ENCODE assay signal across 14 cellular contexts in the genomic region with DNA sequence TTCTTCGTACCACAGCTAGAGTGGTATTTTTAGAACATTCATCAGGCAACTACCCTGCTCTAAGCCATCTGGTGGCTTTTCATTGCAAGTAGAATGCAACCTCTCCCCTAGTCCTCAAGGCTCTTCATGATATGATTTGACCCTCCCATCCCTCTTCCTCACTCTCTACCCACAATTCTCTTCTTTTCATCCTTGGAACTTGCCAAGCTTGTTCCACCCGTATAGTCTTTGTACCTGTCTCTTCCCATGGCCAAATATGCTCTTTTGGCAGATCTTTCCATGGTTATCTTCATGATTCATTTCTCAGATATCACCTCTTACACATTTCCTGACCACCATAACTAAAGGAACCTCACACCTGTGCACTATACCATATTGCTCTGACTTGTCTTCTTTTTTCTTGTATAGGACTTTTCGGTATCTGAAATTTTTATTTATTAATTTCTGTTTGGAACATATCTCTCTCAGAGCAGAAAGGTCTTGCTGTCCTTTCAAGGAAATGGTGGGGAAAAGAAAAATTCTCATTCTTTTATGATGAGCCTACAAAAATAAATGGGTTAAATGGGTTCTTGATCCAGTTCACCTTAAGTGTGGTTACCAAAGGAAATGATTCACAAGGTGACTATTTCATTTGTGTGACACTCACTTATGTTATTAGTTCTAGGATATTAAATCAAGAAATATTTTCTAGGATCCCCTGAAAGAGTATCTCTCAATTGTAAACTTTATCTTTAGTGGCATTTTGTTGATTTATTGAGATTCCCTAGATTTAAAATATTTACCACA. TPM values are rescaled to one million over a fixed set of nuclear protein-coding genes. Genes with fewer than 3 reads are reported as not detected.
DNase-seq lines count a peak whose midpoint lies in the region; ATAC-seq and TF ChIP-seq lines count a peak whose summit lies in the region.
"Had no signal": no experiment of that assay in that cellular context is flagged by ENCODE, and none has a peak within 500 bp of the region (broad histone marks: within the 10 kb centered on the region; RNA-seq: fewer than 3 reads in every experiment).

No MANE protein-coding gene starts in this region.

- H3K9me3 Mint-ChIP-seq in activated CD4-positive, alpha-beta T cell treated with anti-CD3 and anti-CD28 coated beads, Interleukin-2, amount 10 ng/mL, durations not matched to agents 24 days and 14 days = peaks cover 6% of the 10 kb centered on the region
- H3K9me3 Mint-ChIP-seq in activated B cell treated with CpG ODN at 0.5 μM for 24 hours = no peaks in the 10 kb centered on the region

- 92% methylated on average over 3 of the region's 3 CpGs for WGBS in hepatocyte (ENCODE audit: low lambda C conversion rate, missing lambda C conversion rate)

- H3K4me2 ChIP-seq in parathyroid adenoma (ENCODE audit: low read length) (no peak overlapping the region), hepatocyte (no peak overlapping the region)

- H3K27ac Mint-ChIP-seq in activated CD4-positive, alpha-beta T cell treated with anti-CD3 and anti-CD28 coated beads, Interleukin-2, amount 10 ng/mL, durations not matched to agents 24 days and 14 days = peak overlapping the region; percentile 82
- H3K27ac Mint-ChIP-seq in activated B cell treated with CpG ODN at 0.5 μM for 24 hours = peak overlapping the region; percentile 0

- ATAC-seq in activated B cell treated with CpG ODN at 0.5 μM for 24 hours (ENCODE audit: low read depth) (no peak), HG03457 (IDR thresholded peaks at IDR 0.05; ENCODE audit: unreplicated experiment) (no peak)
- ATAC-seq: Panc1 had no signal

- H4K20me1 ChIP-seq in hepatocyte (ENCODE audit: insufficient read depth, poor library complexity, severe bottlenecking) = no peaks in the 10 kb centered on the region

- peak overlapping the region; percentile 60 for H2AFZ ChIP-seq in parathyroid adenoma
- no peak overlapping the region for H2AFZ ChIP-seq in hepatocyte

- H3K27ac ChIP-seq in parathyroid adenoma = no peak overlapping the region
- H3K27ac ChIP-seq in hepatocyte = no peak overlapping the region
- H3K27ac ChIP-seq: ovary, VCaP had no signal

- DNase-seq in activated CD4-positive, alpha-beta T cell treated with anti-CD3 and anti-CD28 coated beads, Interleukin-2, amount 10 ng/mL, durations not matched to agents 24 days and 14 days = peak; percentile 54
- DNase-seq in activated CD4-positive, alpha-beta T cell treated with anti-CD3 and anti-CD28 coated beads for 1 hour = no peak
- peak; percentile 78 for DNase-seq in HT1080 (ENCODE audit: low read depth)
- DNase-seq in activated B cell treated with CpG ODN at 0.5 μM for 24 hours = no peak
- DNase-seq in NCI-H446 (lab: John Stamatoyannopoulos, UW) = no peak
- no peak for DNase-seq in hepatocyte (ENCODE audit: low spot score)
- DNase-seq: DND-41; mesenchymal stem cell; ovary; stimulated activated CD4-positive, alpha-beta T cell treated with anti-CD3 and anti-CD28 coated beads, Interleukin-15, amount 100 ng/mL, for 24 hours had no signal

- H3K9ac ChIP-seq in parathyroid adenoma = no peak overlapping the region

- H3K36me3 ChIP-seq in parathyroid adenoma (ENCODE audit: control insufficient read depth, insufficient read depth, low read length) (no peaks in the 10 kb centered on the region), hepatocyte (replicated peaks; ENCODE audit: insufficient read depth, low read depth) (no peaks in the 10 kb centered on the region)
- H3K36me3 ChIP-seq: ovary had no signal

- TF ChIP-seq CTCF in activated B cell treated with CpG ODN at 0.5 μM for 24 hours (IDR thresholded peaks at IDR 0.05) (no peak), parathyroid adenoma (IDR thresholded peaks at IDR 0.05) (no peak), hepatocyte (IDR thresholded peaks at IDR 0.05; ENCODE audit: poor library complexity) (no peak)

- no peaks in the 10 kb centered on the region for H3K27me3 Mint-ChIP-seq in activated CD4-positive, alpha-beta T cell treated with anti-CD3 and anti-CD28 coated beads, Interleukin-2, amount 10 ng/mL, durations not matched to agents 24 days and 14 days
- H3K27me3 Mint-ChIP-seq in activated B cell treated with CpG ODN at 0.5 μM for 24 hours = no peaks in the 10 kb centered on the region

- CTCF ChIA-PET in activated B cell treated with CpG ODN at 0.5 μM for 24 hours (lab: Charles Lee) = interaction anchor here (4.6 kb wide), 1 partner anchor 141 kb away, joined by 90 read pairs; no protein-coding TSS in a partner anchor

- POLR2A ChIA-PET in activated B cell treated with CpG ODN at 0.5 μM for 24 hours (lab: Charles Lee) = interaction anchor here (1.6 to 5.5 kb wide), 2 partner anchors 8 to 143 kb away, joined by 6 to 152 read pairs; a partner anchor contains a TSS

- H3K9me3 ChIP-seq in parathyroid adenoma (ENCODE audit: control insufficient read depth, low read length) (no peaks in the 10 kb centered on the region), hepatocyte (ENCODE audit: low read depth) (no peaks in the 10 kb centered on the region)
- H3K9me3 ChIP-seq: ovary had no signal

- H3K4me3 ChIP-seq in parathyroid adenoma (ENCODE audit: low read depth, low read length) (no peak overlapping the region), hepatocyte (no peak overlapping the region)
- H3K4me3 ChIP-seq: ovary had no signal

- H3K79me2 ChIP-seq in parathyroid adenoma (no peaks in the 10 kb centered on the region), hepatocyte (no peaks in the 10 kb centered on the region)

- peaks cover 4% of the 10 kb centered on the region for H3K36me3 Mint-ChIP-seq in activated CD4-positive, alpha-beta T cell treated with anti-CD3 and anti-CD28 coated beads, Interleukin-2, amount 10 ng/mL, durations not matched to agents 24 days and 14 days (ENCODE audit: low read depth)
- H3K36me3 Mint-ChIP-seq in activated B cell treated with CpG ODN at 0.5 μM for 24 hours (ENCODE audit: low read depth) = peaks cover 6% of the 10 kb centered on the region

- peak overlapping the region; percentile 42 for H3K4me3 Mint-ChIP-seq in activated CD4-positive, alpha-beta T cell treated with anti-CD3 and anti-CD28 coated beads, Interleukin-2, amount 10 ng/mL, durations not matched to agents 24 days and 14 days
- no peak overlapping the region for H3K4me3 Mint-ChIP-seq in activated B cell treated with CpG ODN at 0.5 μM for 24 hours

- intact Hi-C loops in activated CD4-positive, alpha-beta T cell treated with anti-CD3 and anti-CD28 coated beads, Interleukin-2, amount 10 ng/mL, durations not matched to agents 24 days and 14 days (cut with micrococcal nuclease) = no loop called here
- intact Hi-C loops in activated B cell treated with CpG ODN at 0.5 μM for 24 hours (cut with micrococcal nuclease) = loop anchor here (10.0 kb wide), 1 partner anchor 372 kb away; no protein-coding TSS in a partner anchor

- H3K4me1 Mint-ChIP-seq in activated CD4-positive, alpha-beta T cell treated with anti-CD3 and anti-CD28 coated beads, Interleukin-2, amount 10 ng/mL, durations not matched to agents 24 days and 14 days = peaks cover 47% of the 10 kb centered on the region
- peaks cover 52% of the 10 kb centered on the region for H3K4me1 Mint-ChIP-seq in activated B cell treated with CpG ODN at 0.5 μM for 24 hours

- H3K4me1 ChIP-seq in parathyroid adenoma (peaks cover 4% of the 10 kb centered on the region), hepatocyte (ENCODE audit: insufficient read depth) (no peaks in the 10 kb centered on the region)

- H3K9me2 ChIP-seq in hepatocyte (replicated peaks; ENCODE audit: insufficient read depth) = no peaks in the 10 kb centered on the region

- H3K27me3 ChIP-seq in parathyroid adenoma (ENCODE audit: control insufficient read depth, insufficient read depth, low read length) (no peaks in the 10 kb centered on the region), hepatocyte (no peaks in the 10 kb centered on the region)
- H3K27me3 ChIP-seq: ovary had no signal

RNA-seq across cellular contexts. Expression of a gene that starts 3.7 kb away (rescaled TPM):
- 52.1 and 57.6 TPM in 2 replicates for total RNA-seq in activated CD4-positive, alpha-beta T cell treated with anti-CD3 and anti-CD28 coated beads, Interleukin-2, amount 10 ng/mL, durations not matched to agents 24 days and 14 days
- total RNA-seq in HT1080 (2014; rRNA removed; shearing (Covaris generic)) = 14.3 and 30.5 TPM in 2 replicates
- 24.7 and 30.3 TPM in 2 replicates for polyA plus RNA-seq in HT1080 (2015; cell fraction: cytosol; rRNA removed)
- polyA plus RNA-seq in HT1080 (2015; cell fraction: nucleus; rRNA removed) = 86.8 and 91.0 TPM in 2 replicates
- total RNA-seq in activated B cell treated with CpG ODN at 0.5 μM for 24 hours (47.4 and 48.9 TPM in 2 replicates), hepatocyte (0.07 TPM in 1 of 2 replicates, not detected in the other)
- not detected in 2 replicates for polyA plus RNA-seq in hepatocyte

RNA-seq across cellular contexts. Expression of a gene that starts 8.9 kb away (rescaled TPM):
- total RNA-seq in activated CD4-positive, alpha-beta T cell treated with anti-CD3 and anti-CD28 coated beads, Interleukin-2, amount 10 ng/mL, durations not matched to agents 24 days and 14 days = 53.0 and 54.4 TPM in 2 replicates
- 33.6 and 36.5 TPM in 2 replicates for total RNA-seq in HT1080 (2014; rRNA removed; shearing (Covaris generic))
- polyA plus RNA-seq in HT1080 (2015; cell fraction: cytosol; rRNA removed) = 37.4 and 43.5 TPM in 2 replicates
- 15.2 and 17.3 TPM in 2 replicates for polyA plus RNA-seq in HT1080 (2015; cell fraction: nucleus; rRNA removed)
- total RNA-seq in activated B cell treated with CpG ODN at 0.5 μM for 24 hours (57.1 and 59.7 TPM in 2 replicates), hepatocyte (18.0 and 18.3 TPM in 2 replicates)
- 13.6 and 16.2 TPM in 2 replicates for polyA plus RNA-seq in hepatocyte

Comparison
In these comparisons a context has a peak if more than half of its experiments do, and no peak if none do; other contexts are left out.
1. DNase-seq: peak in activated CD4-positive, alpha-beta T cell treated with anti-CD3 and anti-CD28 coated beads, Interleukin-2, amount 10 ng/mL, durations not matched to agents 24 days and 14 days (single experiment) and HT1080 (single experiment); none in activated CD4-positive, alpha-beta T cell treated with anti-CD3 and anti-CD28 coated beads for 1 hour (single experiment), activated B cell treated with CpG ODN at 0.5 μM for 24 hours (single experiment), NCI-H446 (0 of 2) and hepatocyte (single experiment).
2. RNA of a gene that starts 3.7 kb away (total RNA-seq): 52.1 to 57.6 TPM in activated CD4-positive, alpha-beta T cell treated with anti-CD3 and anti-CD28 coated beads, Interleukin-2, amount 10 ng/mL, durations not matched to agents 24 days and 14 days, 47.4 to 48.9 TPM in activated B cell treated with CpG ODN at 0.5 μM for 24 hours and 14.3 to 30.5 TPM in HT1080; 0.07 TPM in hepatocyte; every median in the first group is over 10 times any median in the second.